In genomic region chr20:53679597-53680309, GRCh38 we compare ENCODE assay signal across 12 cellular contexts.
A peak's percentile ranks its signal among the peaks of the same experiment; 100 is the strongest.
DNase-seq lines count a peak whose midpoint lies in the region; ATAC-seq and TF ChIP-seq lines count a peak whose summit lies in the region.
"Had no signal": no experiment of that assay in that cellular context is flagged by ENCODE, and none has a peak within 500 bp of the region (broad histone marks: within the 10 kb centered on the region; RNA-seq: fewer than 3 reads in every experiment).

No MANE protein-coding gene starts in this region.

- TF ChIP-seq CTCF in heart right ventricle (IDR thresholded peaks at IDR 0.05) (no peak), right lobe of liver (IDR thresholded peaks at IDR 0.05) (no peak)

- intact Hi-C loops in heart right ventricle (cut with DNase I) (no loop called here), Right ventricle myocardium inferior (cut with DNase I) (no loop called here), right lobe of liver (cut with DNase I) (no loop called here)
- intact Hi-C loops in activated T-helper 2 cell treated with anti-CD3 and anti-CD28 coated beads, Interferon-gamma antibody, Interleukin-2, Interleukin-4, amounts not matched to agents 10 μg/mL and 5 μg/mL and 100 μg/mL, durations not matched to agents 14 hours and 24 hours and 36 hours (cut with micrococcal nuclease): no loop called here

- H3K9me3 ChIP-seq in heart right ventricle (no peaks in the 10 kb centered on the region), right lobe of liver (no peaks in the 10 kb centered on the region)
- H3K9me3 ChIP-seq: MG63 had no signal

- no peaks in the 10 kb centered on the region for H3K9me3 Mint-ChIP-seq in activated T-helper 2 cell treated with anti-CD3 and anti-CD28 coated beads, Interferon-gamma antibody, Interleukin-2, Interleukin-4, amounts not matched to agents 10 μg/mL and 5 μg/mL and 100 μg/mL, durations not matched to agents 14 hours and 24 hours and 36 hours

- WGBS in heart right ventricle, 2 donors: 68% methylated on average over 7 of the region's 7 CpGs
- 67% methylated on average over 6 of the region's 7 CpGs for WGBS in right lobe of liver (ENCODE audit: insufficient coverage, low coverage, low lambda C conversion rate, missing lambda C conversion rate)

- H3K27ac ChIP-seq in heart right ventricle (peak overlapping the region in 6 of 10 donors; percentile 24 to 72 (median 49)), right lobe of liver (peak overlapping the region; percentile 1 to 92 (median 89))

- H3K4me3 Mint-ChIP-seq in activated T-helper 2 cell treated with anti-CD3 and anti-CD28 coated beads, Interferon-gamma antibody, Interleukin-2, Interleukin-4, amounts not matched to agents 10 μg/mL and 5 μg/mL and 100 μg/mL, durations not matched to agents 14 hours and 24 hours and 36 hours (ENCODE audit: low read depth): no peak overlapping the region
- H3K4me3 Mint-ChIP-seq: CD14-positive monocyte had no signal

- peaks cover 0 to 39% (median 25%) of the 10 kb centered on the region in 9 donors for H3K4me1 ChIP-seq in heart right ventricle
- peaks cover 0 to 30% (median 8%) of the 10 kb centered on the region in 4 donors for H3K4me1 ChIP-seq in right lobe of liver

- DNase-seq in heart right ventricle: no peak
- no peak for DNase-seq in Right ventricle myocardium inferior (ENCODE audit: missing footprints)
- DNase-seq in activated T-helper 2 cell treated with anti-CD3 and anti-CD28 coated beads, Interferon-gamma antibody, Interleukin-2, Interleukin-4, amounts not matched to agents 10 μg/mL and 5 μg/mL and 100 μg/mL, durations not matched to agents 14 hours and 24 hours and 36 hours (ENCODE audit: low spot score): no peak
- DNase-seq in right lobe of liver: no peak
- no peak for DNase-seq in iPS-NIHi11 (ENCODE audit: low spot score)
- DNase-seq in NCI-H774 (lab: John Stamatoyannopoulos, UW): no peak
- DNase-seq in cortex of kidney (lab: John Stamatoyannopoulos, UW): no peak
- no peak for DNase-seq in mucosa of gallbladder (ENCODE audit: low spot score)
- DNase-seq: aorta; MG63; stimulated activated naive CD4-positive, alpha-beta T cell treated with Interleukin-2 at 50 U/mL for 16 hours had no signal

- H3K36me3 ChIP-seq in heart right ventricle (no peaks in the 10 kb centered on the region), right lobe of liver (no peaks in the 10 kb centered on the region)
- H3K36me3 ChIP-seq: MG63 had no signal

- H3K36me3 Mint-ChIP-seq in activated T-helper 2 cell treated with anti-CD3 and anti-CD28 coated beads, Interferon-gamma antibody, Interleukin-2, Interleukin-4, amounts not matched to agents 10 μg/mL and 5 μg/mL and 100 μg/mL, durations not matched to agents 14 hours and 24 hours and 36 hours (ENCODE audit: low read depth): no peaks in the 10 kb centered on the region
- H3K36me3 Mint-ChIP-seq: CD14-positive monocyte had no signal

- H3K4me3 ChIP-seq in heart right ventricle: no peak overlapping the region
- no peak overlapping the region for H3K4me3 ChIP-seq in right lobe of liver
- H3K4me3 ChIP-seq: MG63 had no signal

- ATAC-seq in heart right ventricle: no peak
- no peak for ATAC-seq in Right ventricle myocardium inferior
- ATAC-seq in right lobe of liver: no peak

- no peak for TF ChIP-seq POLR2A in right lobe of liver (IDR thresholded peaks at IDR 0.05)

- peaks cover 26% of the 10 kb centered on the region for H3K4me1 Mint-ChIP-seq in activated T-helper 2 cell treated with anti-CD3 and anti-CD28 coated beads, Interferon-gamma antibody, Interleukin-2, Interleukin-4, amounts not matched to agents 10 μg/mL and 5 μg/mL and 100 μg/mL, durations not matched to agents 14 hours and 24 hours and 36 hours (ENCODE audit: low read depth)

- no peaks in the 10 kb centered on the region for H3K27me3 ChIP-seq in heart right ventricle
- H3K27me3 ChIP-seq in right lobe of liver: no peaks in the 10 kb centered on the region
- H3K27me3 ChIP-seq: MG63 had no signal

- H3K27ac Mint-ChIP-seq in activated T-helper 2 cell treated with anti-CD3 and anti-CD28 coated beads, Interferon-gamma antibody, Interleukin-2, Interleukin-4, amounts not matched to agents 10 μg/mL and 5 μg/mL and 100 μg/mL, durations not matched to agents 14 hours and 24 hours and 36 hours: peak overlapping the region; percentile 50

- no peaks in the 10 kb centered on the region for H3K27me3 Mint-ChIP-seq in activated T-helper 2 cell treated with anti-CD3 and anti-CD28 coated beads, Interferon-gamma antibody, Interleukin-2, Interleukin-4, amounts not matched to agents 10 μg/mL and 5 μg/mL and 100 μg/mL, durations not matched to agents 14 hours and 24 hours and 36 hours (ENCODE audit: low read depth)
